In the genomic region with DNA sequence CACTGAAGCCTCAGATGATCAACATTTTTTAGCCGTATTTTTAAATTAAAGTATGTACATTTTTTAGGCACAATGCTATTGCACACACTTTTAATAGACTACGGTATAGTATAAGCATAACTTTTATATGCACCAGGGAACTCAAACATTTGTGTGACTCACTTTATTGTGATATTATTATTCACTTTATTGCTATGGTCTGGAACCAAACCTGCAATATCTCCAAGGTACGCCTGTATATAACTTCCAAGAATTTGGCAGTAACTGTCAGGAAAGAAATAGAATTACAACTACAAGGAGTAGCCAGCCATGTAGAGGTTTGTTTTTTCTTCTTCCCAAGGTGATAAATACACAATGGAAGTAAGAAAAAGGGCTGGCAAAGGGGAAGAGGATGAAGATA, we compare ENCODE assay signal across 17 cellular contexts.
DNase-seq lines count a peak whose midpoint lies in the region; ATAC-seq and TF ChIP-seq lines count a peak whose summit lies in the region.
"Had no signal": no experiment of that assay in that cellular context is flagged by ENCODE, and none has a peak within 500 bp of the region (broad histone marks: within the 10 kb centered on the region; RNA-seq: fewer than 3 reads in every experiment).

No MANE protein-coding gene starts in this region.

- H3K4me2 ChIP-seq in mesenchymal stem cell (ENCODE audit: low read length, poor library complexity, severe bottlenecking), result no peak overlapping the region
- H3K4me2 ChIP-seq: GM23338 had no signal

- no peak overlapping the region for H2AFZ ChIP-seq in mesenchymal stem cell (ENCODE audit: low read depth, low read length)
- H2AFZ ChIP-seq: GM23338 had no signal

- no peaks in the 10 kb centered on the region for H3K79me1 ChIP-seq in mesenchymal stem cell (replicated peaks; ENCODE audit: low read length, poor library complexity, severe bottlenecking)

- peak; percentile 41 for DNase-seq in LoVo (ENCODE audit: low spot score)
- DNase-seq in central memory CD8-positive, alpha-beta T cell (ENCODE audit: low spot score in 2 of 2), result no peak
- DNase-seq in mesenchymal stem cell, result no peak
- DNase-seq in transverse colon, result no peak
- DNase-seq in uterus, result no peak
- no peak for DNase-seq in cortex of kidney (lab: John Stamatoyannopoulos, UW)
- DNase-seq: Caco-2; CD4-positive, alpha-beta T cell; DMS79; GDM1; HCEC 1CT had no signal

- H3K23ac ChIP-seq in mesenchymal stem cell (ENCODE audit: low read length in 2 of 2), result no peak overlapping the region

- H4K8ac ChIP-seq in mesenchymal stem cell (ENCODE audit: low read length), result no peak overlapping the region

- peak in 1 of 5 experiments; percentile 24 for TF ChIP-seq CTCF in transverse colon (IDR thresholded peaks at IDR 0.05)
- no peak for TF ChIP-seq CTCF in uterus (IDR thresholded peaks at IDR 0.05)

- H3K4me3 Mint-ChIP-seq in central memory CD8-positive, alpha-beta T cell, result no peak overlapping the region
- H3K4me3 Mint-ChIP-seq: B cell, GM23338, IgD-negative memory B cell had no signal

- TF ChIP-seq POLR2A in transverse colon (IDR thresholded peaks at IDR 0.05) (no peak), uterus (IDR thresholded peaks at IDR 0.05) (no peak)

- WGBS in mesenchymal stem cell, result no CpG with 5 or more reads among the region's 3 CpGs
- 45 to 56% methylated on average over 3 of the region's 3 CpGs for WGBS in transverse colon (ENCODE audit: low coverage in 1 of 2), 2 donors

- no peak for TF ChIP-seq EP300 in transverse colon (IDR thresholded peaks at IDR 0.05; ENCODE audit: low read depth)

- in situ Hi-C loops in transverse colon (cut with MboI; ENCODE audit: low pct_ligation_motif_present in 1 of 4, low pct_unique_long_range_greater_than_20kb in 1 of 4, low sequenced_read_pairs in 3 of 4), result no loop called here

- H3K9ac ChIP-seq in mesenchymal stem cell (ENCODE audit: low read length), result no peak overlapping the region

- H3K9me3 Mint-ChIP-seq in central memory CD8-positive, alpha-beta T cell, result no peaks in the 10 kb centered on the region
- H3K9me3 Mint-ChIP-seq: CD4-positive, alpha-beta T cell; GM23338; IgD-negative memory B cell had no signal

- H4K91ac ChIP-seq in mesenchymal stem cell (ENCODE audit: low read length), result no peak overlapping the region

- peaks cover 0 to 3% of the 10 kb centered on the region in 2 experiments for H3K27me3 ChIP-seq in mesenchymal stem cell (ENCODE audit: control insufficient read depth in 1 of 2, insufficient read depth in 1 of 2, low read length in 2 of 2)
- H3K27me3 ChIP-seq in transverse colon, result no peaks in the 10 kb centered on the region
- no peaks in the 10 kb centered on the region for H3K27me3 ChIP-seq in uterus

- H3K27me3 Mint-ChIP-seq in central memory CD8-positive, alpha-beta T cell, result no peaks in the 10 kb centered on the region
- H3K27me3 Mint-ChIP-seq: CD4-positive, alpha-beta T cell had no signal

- no peak overlapping the region for H2BK5ac ChIP-seq in mesenchymal stem cell (ENCODE audit: low read depth, low read length, poor library complexity, severe bottlenecking)

- H2AK5ac ChIP-seq in mesenchymal stem cell (ENCODE audit: low read length, severe bottlenecking), result peak overlapping the region; percentile 55

- H3K36me3 ChIP-seq in mesenchymal stem cell (ENCODE audit: control insufficient read depth in 1 of 2, insufficient read depth in 2 of 2, low read depth in 1 of 2, low read length in 2 of 2) (no peaks in the 10 kb centered on the region), transverse colon (no peaks in the 10 kb centered on the region), uterus (no peaks in the 10 kb centered on the region)

- peak overlapping the region; percentile 51 for H3K27ac Mint-ChIP-seq in central memory CD8-positive, alpha-beta T cell (ENCODE audit: low read depth)
- H3K27ac Mint-ChIP-seq: B cell, GM23338, IgD-negative memory B cell had no signal

- no peak overlapping the region for H2BK15ac ChIP-seq in mesenchymal stem cell (ENCODE audit: low read depth, poor library complexity, severe bottlenecking)

- no peak overlapping the region for H2BK120ac ChIP-seq in mesenchymal stem cell (ENCODE audit: low read depth, low read length)

- no peak for ATAC-seq in central memory CD8-positive, alpha-beta T cell (replicated peaks; ENCODE audit: extremely low read depth, poor library complexity, severe bottlenecking)
- ATAC-seq in GM18873 (IDR thresholded peaks at IDR 0.05; ENCODE audit: low FRiP score, unreplicated experiment), result no peak
- ATAC-seq: GM23338, HepG2 had no signal

- intact Hi-C loops in transverse colon (cut with DNase I; ENCODE audit: low total_unique reads), result no loop called here
- intact Hi-C loops in uterus (cut with DNase I; ENCODE audit: low total_unique reads), result no loop called here

- H2BK12ac ChIP-seq in mesenchymal stem cell (ENCODE audit: low read length in 2 of 2), result no peak overlapping the region

- H3K27ac ChIP-seq in mesenchymal stem cell (ENCODE audit: low read length, poor library complexity, severe bottlenecking), result no peak overlapping the region
- peak overlapping the region; percentile 27 to 72 (median 58) for H3K27ac ChIP-seq in transverse colon
- H3K27ac ChIP-seq in uterus, result no peak overlapping the region
- H3K27ac ChIP-seq: C4-2B had no signal

- H3K4me1 ChIP-seq in mesenchymal stem cell (ENCODE audit: control insufficient read depth, insufficient read depth, low read depth, low read length) (peaks cover 9% of the 10 kb centered on the region), transverse colon (peaks cover 2 to 81% (median 45%) of the 10 kb centered on the region in 4 donors), uterus (no peaks in the 10 kb centered on the region)

- no peak overlapping the region for H3K18ac ChIP-seq in mesenchymal stem cell (ENCODE audit: low read depth in 1 of 2, low read length in 2 of 2)

- H3K4me3 ChIP-seq in mesenchymal stem cell (ENCODE audit: insufficient read depth in 1 of 2, low read depth in 1 of 2, low read length in 2 of 2), result no peak overlapping the region
- no peak overlapping the region for H3K4me3 ChIP-seq in transverse colon
- no peak overlapping the region for H3K4me3 ChIP-seq in uterus
- H3K4me3 ChIP-seq: GM23338 had no signal

- no peaks in the 10 kb centered on the region for H3K9me3 ChIP-seq in mesenchymal stem cell (ENCODE audit: control insufficient read depth, low read length)
- no peaks in the 10 kb centered on the region for H3K9me3 ChIP-seq in transverse colon
- H3K9me3 ChIP-seq in uterus, result no peaks in the 10 kb centered on the region
- H3K9me3 ChIP-seq: Caco-2 had no signal

- no peaks in the 10 kb centered on the region for H3K36me3 Mint-ChIP-seq in central memory CD8-positive, alpha-beta T cell (ENCODE audit: insufficient read depth)
- H3K36me3 Mint-ChIP-seq: IgD-negative memory B cell had no signal

- H3K14ac ChIP-seq in mesenchymal stem cell (ENCODE audit: low read length in 2 of 2), result no peak overlapping the region

- peaks cover 82% of the 10 kb centered on the region for H3K4me1 Mint-ChIP-seq in central memory CD8-positive, alpha-beta T cell

- H3K4ac ChIP-seq in mesenchymal stem cell (ENCODE audit: low read depth in 1 of 2, low read length in 2 of 2), result no peak overlapping the region

Comparison
In these comparisons a context has a peak if more than half of its experiments do, and no peak if none do; other contexts are left out.
1. H3K27ac ChIP-seq: peak in transverse colon (4 of 4); none in mesenchymal stem cell (single experiment) and uterus (0 of 2).